Comparison of ENCODE assay signal across 25 cellular contexts in the genomic region with DNA sequence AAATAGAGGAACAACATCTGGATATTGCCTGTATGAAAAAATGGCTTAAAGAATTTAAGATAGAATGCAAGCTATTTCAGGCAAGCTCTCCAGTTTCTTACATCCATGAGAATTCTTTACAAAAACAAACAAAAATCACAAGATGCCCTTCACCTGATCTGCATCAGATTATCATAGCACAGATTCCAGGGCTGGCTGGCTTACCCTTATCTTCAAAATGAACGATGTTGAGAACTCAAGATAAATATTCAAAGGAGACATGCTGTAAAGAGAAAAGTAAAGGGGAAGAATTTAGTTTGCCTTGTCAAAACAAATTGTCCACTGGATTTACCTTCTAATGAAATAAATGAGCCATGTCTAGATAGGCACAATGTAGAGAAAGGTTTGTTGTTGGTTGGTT.
"Had no signal": no experiment of that assay in that cellular context is flagged by ENCODE, and none has a peak within 500 bp of the region (broad histone marks: within the 10 kb centered on the region; RNA-seq: fewer than 3 reads in every experiment).

No MANE protein-coding gene starts in this region.

- H3K4me2 ChIP-seq: hepatocyte had no signal

- DNase-seq: activated CD4-positive, alpha-beta T cell treated with anti-CD3 and anti-CD28 coated beads, Interleukin-2, amount 10 ng/mL, durations not matched to agents 24 days and 14 days; activated CD8-positive, alpha-beta T cell treated with anti-CD3 and anti-CD28 coated beads for 36 hours; activated naive CD4-positive, alpha-beta T cell treated with Interleukin-2 at 50 U/mL for 16 hours; activated naive CD8-positive, alpha-beta T cell treated with anti-CD3 and anti-CD28 coated beads, Interleukin-2, amount 10 ng/mL, durations not matched to agents 7 days and 5 days; activated T-cell treated with anti-CD3 and anti-CD28 coated beads, Interleukin-2, amount 50 U/mL, for 1 hour; aorta; dermis blood vessel endothelial cell; effector memory CD4-positive, alpha-beta T cell; foreskin keratinocyte; left cardiac atrium; lower lobe of right lung; midbrain; right cardiac atrium; small intestine; stimulated activated CD4-positive, alpha-beta T cell treated with anti-CD3 and anti-CD28 coated beads, Interleukin-4, amount 100 ng/mL, for 1 hour; stimulated activated naive CD8-positive, alpha-beta T cell treated with anti-CD3 and anti-CD28 coated beads, Interleukin-15, amount 100 ng/mL, for 72 hours; T-helper 1 cell; T1000; upper lobe of right lung had no signal

- H3K4me1 ChIP-seq: breast epithelium, esophagus muscularis mucosa, foreskin keratinocyte, prostate gland, suprapubic skin, upper lobe of right lung had no signal

- H3K79me2 ChIP-seq: hepatocyte had no signal

- H3K4me3 ChIP-seq: breast epithelium, esophagus muscularis mucosa, hepatocyte, lower lobe of right lung, prostate gland, suprapubic skin, upper lobe of right lung had no signal

- ATAC-seq: activated CD8-positive, alpha-beta T cell treated with anti-CD3 and anti-CD28 coated beads for 36 hours; activated T-helper 17 cell treated with anti-CD3 and anti-CD28 coated beads, Interleukin-2, amount 50 U/mL, for 72 hours; foreskin keratinocyte; left cardiac atrium; lower lobe of right lung; right cardiac atrium; stimulated activated naive CD8-positive, alpha-beta T cell treated with anti-CD3 and anti-CD28 coated beads, Interleukin-15, amount 100 ng/mL, for 72 hours; upper lobe of right lung had no signal

- H3K36me3 ChIP-seq: breast epithelium, esophagus muscularis mucosa, lower lobe of right lung, prostate gland, suprapubic skin, upper lobe of right lung had no signal

- H3K9me3 ChIP-seq: breast epithelium, esophagus muscularis mucosa, lower lobe of right lung, prostate gland, suprapubic skin, upper lobe of right lung had no signal

- H3K27me3 ChIP-seq: breast epithelium, esophagus muscularis mucosa, foreskin keratinocyte, hepatocyte, suprapubic skin, upper lobe of right lung had no signal

- H3K27ac ChIP-seq: breast epithelium, esophagus muscularis mucosa, foreskin keratinocyte, hepatocyte, lower lobe of right lung, prostate gland, suprapubic skin, upper lobe of right lung had no signal

- H2AFZ ChIP-seq: hepatocyte had no signal
